12 cellular contexts compared by ENCODE assay signal in the genomic region with DNA sequence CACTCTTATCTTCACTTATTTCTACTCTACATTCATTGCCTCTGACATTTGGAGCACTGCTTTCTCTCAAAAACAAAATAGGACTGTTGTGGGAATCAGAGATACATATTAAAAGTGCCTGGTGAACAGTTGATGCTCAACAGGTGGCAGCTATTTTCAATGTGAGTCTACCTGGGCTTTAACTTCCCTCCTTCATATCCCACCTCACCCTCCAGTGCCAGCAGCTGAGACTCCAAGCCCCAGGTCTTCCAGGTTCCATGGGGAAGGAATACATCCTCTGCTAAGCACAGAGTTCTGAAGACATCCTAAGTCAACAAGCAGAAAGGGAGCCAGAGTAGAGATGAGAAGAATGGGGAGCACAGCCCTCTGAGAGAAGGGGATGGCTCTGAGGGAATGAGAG. TPM values are rescaled to one million over a fixed set of nuclear protein-coding genes. Genes with fewer than 3 reads are reported as not detected.
DNase-seq lines count a peak whose midpoint lies in the region; ATAC-seq and TF ChIP-seq lines count a peak whose summit lies in the region.
"Had no signal": no experiment of that assay in that cellular context is flagged by ENCODE, and none has a peak within 500 bp of the region (broad histone marks: within the 10 kb centered on the region; RNA-seq: fewer than 3 reads in every experiment).

No MANE protein-coding gene starts in this region.

- CTCF ChIA-PET in activated B cell treated with CpG ODN at 0.5 μM for 24 hours (lab: Charles Lee), result interaction anchor here (1.9 kb wide), 1 partner anchor 114 kb away, joined by 4 read pairs; no protein-coding TSS in a partner anchor
- CTCF ChIA-PET in activated CD4-positive, alpha-beta memory T cell treated with anti-CD3 and anti-CD28 coated beads for 36 hours (lab: Charles Lee), result interaction anchor here (0.7 to 1.0 kb wide), 2 partner anchors 21 to 171 kb away, joined by 3 read pairs; no protein-coding TSS in a partner anchor

- no peaks in the 10 kb centered on the region for H3K9me3 Mint-ChIP-seq in natural killer cell treated with Interleukin-12 subunit alpha and Interleukin-12 subunit beta and Interleukin-15 and Interleukin-18, amount 100 ng/mL, for 72 hours
- H3K9me3 Mint-ChIP-seq in natural killer cell (no peaks in the 10 kb centered on the region), activated B cell treated with CpG ODN at 0.5 μM for 24 hours (no peaks in the 10 kb centered on the region)
- no peaks in the 10 kb centered on the region for H3K9me3 Mint-ChIP-seq in activated CD4-positive, alpha-beta memory T cell treated with anti-CD3 and anti-CD28 coated beads for 36 hours

- peaks cover 34 to 49% of the 10 kb centered on the region in 2 donors for H3K4me1 Mint-ChIP-seq in natural killer cell treated with Interleukin-12 subunit alpha and Interleukin-12 subunit beta and Interleukin-15 and Interleukin-18, amount 100 ng/mL, for 72 hours (ENCODE audit: low read depth in 2 of 2)
- peaks cover 0 to 7% of the 10 kb centered on the region in 2 donors for H3K4me1 Mint-ChIP-seq in natural killer cell
- H3K4me1 Mint-ChIP-seq in activated B cell treated with CpG ODN at 0.5 μM for 24 hours, result peaks cover 33% of the 10 kb centered on the region
- H3K4me1 Mint-ChIP-seq in activated CD4-positive, alpha-beta memory T cell treated with anti-CD3 and anti-CD28 coated beads for 36 hours (ENCODE audit: low read depth), result peaks cover 3% of the 10 kb centered on the region

- peak overlapping the region; percentile 57 to 69 for H3K27ac Mint-ChIP-seq in natural killer cell treated with Interleukin-12 subunit alpha and Interleukin-12 subunit beta and Interleukin-15 and Interleukin-18, amount 100 ng/mL, for 72 hours
- no peak overlapping the region for H3K27ac Mint-ChIP-seq in natural killer cell
- peak overlapping the region; percentile 76 for H3K27ac Mint-ChIP-seq in activated B cell treated with CpG ODN at 0.5 μM for 24 hours
- H3K27ac Mint-ChIP-seq in activated CD4-positive, alpha-beta memory T cell treated with anti-CD3 and anti-CD28 coated beads for 36 hours, result no peak overlapping the region

- no peaks in the 10 kb centered on the region for H3K36me3 ChIP-seq in KMS-11 (ENCODE audit: insufficient read depth)

- ATAC-seq in natural killer cell treated with Interleukin-12 subunit alpha and Interleukin-12 subunit beta and Interleukin-15 and Interleukin-18, amount 100 ng/mL, for 72 hours, result no peak
- ATAC-seq in natural killer cell, result no peak
- no peak for ATAC-seq in activated B cell treated with CpG ODN at 0.5 μM for 24 hours (ENCODE audit: low read depth)
- no peak for ATAC-seq in HG03521 (IDR thresholded peaks at IDR 0.05; ENCODE audit: unreplicated experiment)

- no peak overlapping the region for H3K4me3 ChIP-seq in KMS-11 (IDR thresholded peaks at IDR 0.05; ENCODE audit: insufficient read depth, low read depth, low read length)

- H3K27me3 Mint-ChIP-seq in natural killer cell treated with Interleukin-12 subunit alpha and Interleukin-12 subunit beta and Interleukin-15 and Interleukin-18, amount 100 ng/mL, for 72 hours, result peaks cover 5 to 7% of the 10 kb centered on the region in 2 donors
- H3K27me3 Mint-ChIP-seq in natural killer cell (ENCODE audit: low read depth in 2 of 2) (peaks cover 29 to 40% of the 10 kb centered on the region in 2 donors), activated B cell treated with CpG ODN at 0.5 μM for 24 hours (no peaks in the 10 kb centered on the region)
- H3K27me3 Mint-ChIP-seq in activated CD4-positive, alpha-beta memory T cell treated with anti-CD3 and anti-CD28 coated beads for 36 hours, result no peaks in the 10 kb centered on the region

- TF ChIP-seq CTCF in natural killer cell (IDR thresholded peaks at IDR 0.05) (no peak), KMS-11 (conservative IDR thresholded peaks at IDR 0.05; ENCODE audit: low read depth, low read length) (no peak), activated B cell treated with CpG ODN at 0.5 μM for 24 hours (IDR thresholded peaks at IDR 0.05) (no peak)

- no peak overlapping the region for H3K27ac ChIP-seq in KMS-11

- peaks cover 17% of the 10 kb centered on the region for H3K4me1 ChIP-seq in KMS-11 (ENCODE audit: low read depth, poor library complexity, severe bottlenecking)

- H3K36me3 Mint-ChIP-seq in natural killer cell treated with Interleukin-12 subunit alpha and Interleukin-12 subunit beta and Interleukin-15 and Interleukin-18, amount 100 ng/mL, for 72 hours, result no peaks in the 10 kb centered on the region
- H3K36me3 Mint-ChIP-seq in natural killer cell (no peaks in the 10 kb centered on the region), activated B cell treated with CpG ODN at 0.5 μM for 24 hours (ENCODE audit: low read depth) (no peaks in the 10 kb centered on the region)
- H3K36me3 Mint-ChIP-seq in activated CD4-positive, alpha-beta memory T cell treated with anti-CD3 and anti-CD28 coated beads for 36 hours, result no peaks in the 10 kb centered on the region
- H3K36me3 Mint-ChIP-seq: CD4-positive, alpha-beta memory T cell had no signal

- no peak for DNase-seq in natural killer cell treated with Interleukin-12 subunit alpha and Interleukin-12 subunit beta and Interleukin-15 and Interleukin-18, amount 100 ng/mL, for 72 hours (ENCODE audit: low spot score)
- DNase-seq in natural killer cell, result no peak
- no peak for DNase-seq in activated B cell treated with CpG ODN at 0.5 μM for 24 hours
- no peak for DNase-seq in NCI-H1048 (lab: John Stamatoyannopoulos, UW)
- no peak for DNase-seq in activated CD4-positive, alpha-beta memory T cell treated with anti-CD3 and anti-CD28 coated beads for 36 hours
- DNase-seq in SK-N-DZ (ENCODE audit: low spot score), result no peak
- DNase-seq: 8988T; C1 segment of cervical spinal cord; CD4-positive, alpha-beta memory T cell; DMS153 had no signal

- POLR2A ChIA-PET in activated B cell treated with CpG ODN at 0.5 μM for 24 hours (lab: Charles Lee), result interaction anchor here (0.9 to 1.4 kb wide), 3 partner anchors 8 to 34 kb away, joined by 3 to 5 read pairs (median 4); no protein-coding TSS in a partner anchor
- POLR2A ChIA-PET in activated CD4-positive, alpha-beta memory T cell treated with anti-CD3 and anti-CD28 coated beads for 36 hours (lab: Charles Lee), result no interaction called here

- H3K79me2 ChIP-seq in KMS-11 (ENCODE audit: insufficient read depth, low read depth), result no peaks in the 10 kb centered on the region; the same call in 1 of the 2 replicates

- H3K4me2 ChIP-seq in KMS-11, result 0 out of 2 replicates have a peak overlapping the region, but pooled peaks have one; percentile 13

- intact Hi-C loops in natural killer cell (cut with micrococcal nuclease) (no loop called here), activated B cell treated with CpG ODN at 0.5 μM for 24 hours (cut with micrococcal nuclease) (no loop called here)
- intact Hi-C loops in activated CD4-positive, alpha-beta memory T cell treated with anti-CD3 and anti-CD28 coated beads for 36 hours (cut with micrococcal nuclease), result no loop called here

- H3K9ac ChIP-seq in KMS-11, result no peak overlapping the region

- H3K4me3 Mint-ChIP-seq in natural killer cell treated with Interleukin-12 subunit alpha and Interleukin-12 subunit beta and Interleukin-15 and Interleukin-18, amount 100 ng/mL, for 72 hours, result no peak overlapping the region
- H3K4me3 Mint-ChIP-seq in natural killer cell (no peak overlapping the region), activated B cell treated with CpG ODN at 0.5 μM for 24 hours (no peak overlapping the region)
- no peak overlapping the region for H3K4me3 Mint-ChIP-seq in activated CD4-positive, alpha-beta memory T cell treated with anti-CD3 and anti-CD28 coated beads for 36 hours
- H3K4me3 Mint-ChIP-seq: CD4-positive, alpha-beta memory T cell had no signal

- H4K20me1 ChIP-seq in KMS-11 (ENCODE audit: insufficient read depth), result no peaks in the 10 kb centered on the region

- no peaks in the 10 kb centered on the region for H3K27me3 ChIP-seq in KMS-11 (ENCODE audit: insufficient read depth, low read depth)

- H2AFZ ChIP-seq in KMS-11 (ENCODE audit: low read depth), result no peak overlapping the region

RNA-seq across cellular contexts. Expression of a gene that starts 7.0 kb away (rescaled TPM):
- 100 to 1,000 TPM in 1 of 2 donors, 10 to 100 TPM in 1; 52.4 to 110 TPM for total RNA-seq in natural killer cell treated with Interleukin-12 subunit alpha and Interleukin-12 subunit beta and Interleukin-15 and Interleukin-18, amount 100 ng/mL, for 72 hours
- total RNA-seq in natural killer cell (10 to 100 TPM; 11.2 to 21.1 (median 14.7) TPM), activated B cell treated with CpG ODN at 0.5 μM for 24 hours (37.8 and 40.7 TPM in 2 replicates)
- total RNA-seq in activated CD4-positive, alpha-beta memory T cell treated with anti-CD3 and anti-CD28 coated beads for 36 hours, result 10 to 100 TPM; 19.5 to 21.6 TPM
- polyA plus RNA-seq in SK-N-DZ (2014; cell fraction: cytosol; rRNA removed), result 5.3 and 8.4 TPM in 2 replicates
- 2.2 and 3.9 TPM in 2 replicates for polyA plus RNA-seq in SK-N-DZ (2014; cell fraction: nucleus; rRNA removed)

Comparison
In these comparisons a context has a peak if more than half of its experiments do, and no peak if none do; other contexts are left out.
1. H3K27ac Mint-ChIP-seq: peak in natural killer cell treated with Interleukin-12 subunit alpha and Interleukin-12 subunit beta and Interleukin-15 and Interleukin-18, amount 100 ng/mL, for 72 hours (2 of 2) and activated B cell treated with CpG ODN at 0.5 μM for 24 hours (single experiment); none in natural killer cell (0 of 2) and activated CD4-positive, alpha-beta memory T cell treated with anti-CD3 and anti-CD28 coated beads for 36 hours (single experiment).